Comparison of ENCODE assay signal across 1 cellular context in genomic region chr13:113084943-113085540, GRCh38.
TF ChIP-seq lines count a peak whose summit lies in the region.

No MANE protein-coding gene starts in this region.

TF ChIP-seq in SK-N-SH treated with all-trans-retinoic acid at 6 μM for 48 hours, 23 proteins besides CTCF, POLR2A, EP300 and RAD21 (continued from another document):
- no peak for TF ChIP-seq ZNF565 (CRISPR knock-in tag; conservative IDR thresholded peaks at IDR 0.05; ENCODE audit: low read depth)
- TF ChIP-seq BACH2 (CRISPR knock-in tag; IDR thresholded peaks at IDR 0.05; ENCODE audit: borderline replicate concordance): no peak
- TF ChIP-seq ZNF8 (CRISPR knock-in tag; IDR thresholded peaks at IDR 0.05): no peak
